Comparison of ENCODE assay signal across 8 cellular contexts in the genomic region with DNA sequence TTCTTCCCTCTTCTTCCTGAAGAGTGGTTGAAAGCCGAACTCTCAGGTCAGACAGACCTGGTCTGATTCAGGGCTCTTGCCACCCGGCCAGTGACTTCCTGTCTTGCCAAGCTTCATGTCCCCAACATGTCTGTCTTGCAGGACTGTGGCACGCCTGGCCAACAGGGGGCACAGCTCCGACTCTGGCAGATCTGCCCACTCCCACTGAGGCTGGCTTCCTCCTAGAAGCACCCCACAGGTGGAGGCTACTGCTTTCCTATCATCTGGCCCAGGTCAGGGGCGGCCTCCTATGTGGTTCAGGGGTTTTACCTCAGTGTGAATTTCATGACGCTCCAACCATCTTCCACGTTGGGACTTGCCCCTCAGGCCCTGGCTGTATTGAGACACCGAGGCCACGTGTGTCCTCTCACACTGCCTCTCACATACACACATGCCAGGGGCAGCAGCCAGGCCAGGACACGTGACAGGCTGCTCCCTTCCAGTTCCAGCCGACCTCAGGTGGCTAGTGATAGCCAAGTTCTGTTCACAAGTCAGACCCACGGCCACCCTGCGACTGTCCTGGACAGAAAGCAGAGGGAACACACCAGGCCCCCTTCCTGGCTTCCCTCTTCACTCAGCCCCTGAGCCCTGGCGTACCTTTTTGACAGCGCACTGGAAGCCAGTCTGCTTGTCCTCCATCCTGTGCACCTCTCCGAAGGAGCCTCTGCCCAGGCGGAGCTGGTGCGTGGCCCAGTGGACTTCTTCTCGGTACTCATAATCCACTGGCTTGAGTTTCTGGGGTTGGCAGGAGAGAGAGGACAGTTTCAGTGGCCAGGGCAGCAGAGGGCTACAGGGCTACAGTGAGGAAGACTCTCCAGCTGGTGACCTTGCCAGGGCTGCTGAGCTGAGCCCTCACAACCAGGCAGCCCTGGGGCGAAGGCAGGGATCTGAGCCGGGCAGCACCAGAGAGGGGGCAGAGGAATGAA.
DNase-seq lines count a peak whose midpoint lies in the region; ATAC-seq and TF ChIP-seq lines count a peak whose summit lies in the region.

No MANE protein-coding gene starts in this region.

- no peak overlapping the region for H3K4me2 ChIP-seq in DOHH2 (ENCODE audit: low read length)

- TF ChIP-seq CTCF in DOHH2 (IDR thresholded peaks at IDR 0.05; ENCODE audit: low read depth, low read length, poor library complexity, severe bottlenecking) (peak; percentile 68), neutrophil (IDR thresholded peaks at IDR 0.05) (no peak)

- H3K9me3 ChIP-seq in DOHH2 (ENCODE audit: control insufficient read depth, insufficient read depth, low read length) (no peaks in the 10 kb centered on the region), neutrophil (no peaks in the 10 kb centered on the region)

- peaks cover 5% of the 10 kb centered on the region for H3K4me1 ChIP-seq in DOHH2 (ENCODE audit: control insufficient read depth, low read length)
- peaks cover 0 to 2% of the 10 kb centered on the region in 2 experiments for H3K4me1 ChIP-seq in neutrophil (ENCODE audit: control insufficient read depth in 1 of 2, insufficient read depth in 1 of 2, low read depth in 1 of 2, low read length in 1 of 2)

- H3K79me2 ChIP-seq in DOHH2 (ENCODE audit: control insufficient read depth, low read length): no peaks in the 10 kb centered on the region

- no peaks in the 10 kb centered on the region for H3K9me2 ChIP-seq in DOHH2 (replicated peaks; ENCODE audit: control insufficient read depth, low read length)

- no peak overlapping the region for H3K27ac ChIP-seq in DOHH2 (ENCODE audit: low read depth, low read length)
- peak overlapping the region; percentile 9 for H3K27ac ChIP-seq in neutrophil

- H3F3A ChIP-seq in DOHH2 (ENCODE audit: control insufficient read depth, insufficient read depth): no peaks in the 10 kb centered on the region

- DNase-seq in RPMI8226 (peak; percentile 40), cerebellar cortex (ENCODE audit: low spot score) (peak; percentile 50), hepatic stellate cell (ENCODE audit: low spot score) (no peak)

- H3K4me3 ChIP-seq in DOHH2 (ENCODE audit: low read length) (no peak overlapping the region), neutrophil (ENCODE audit: low read depth in 1 of 2, low read length in 1 of 2) (no peak overlapping the region)

- ATAC-seq in HG03095 (IDR thresholded peaks at IDR 0.05; ENCODE audit: unreplicated experiment): no peak
- no peak for ATAC-seq in HG03520 (IDR thresholded peaks at IDR 0.05; ENCODE audit: unreplicated experiment)
- no peak for ATAC-seq in GM21447 (IDR thresholded peaks at IDR 0.05; ENCODE audit: unreplicated experiment)

- no peaks in the 10 kb centered on the region for H3K27me3 ChIP-seq in DOHH2 (ENCODE audit: control insufficient read depth, low read length)
- H3K27me3 ChIP-seq in neutrophil: no peaks in the 10 kb centered on the region

- no peaks in the 10 kb centered on the region for H4K20me1 ChIP-seq in DOHH2 (ENCODE audit: control insufficient read depth, insufficient read depth, low read depth, low read length)

- H3K36me3 ChIP-seq in DOHH2 (ENCODE audit: control insufficient read depth, low read length) (peaks cover 48% of the 10 kb centered on the region), neutrophil (peaks cover 59% of the 10 kb centered on the region)
